2 cellular contexts compared by ENCODE assay signal in genomic region chr22:39999144-39999757, GRCh38.
TF ChIP-seq lines count a peak whose summit lies in the region.

No MANE protein-coding gene starts in this region.

TF ChIP-seq in IMR-90, 13 proteins besides CTCF, POLR2A, EP300 and RAD21:
- TF ChIP-seq USF2 (IDR thresholded peaks at IDR 0.05; ENCODE audit: low read depth, low read length) (no peak), RCOR1 (IDR thresholded peaks at IDR 0.05; ENCODE audit: insufficient replicate concordance, low read length) (no peak), CEBPB (IDR thresholded peaks at IDR 0.05; ENCODE audit: low read depth, low read length) (peak; percentile 90), RFX5 (IDR thresholded peaks at IDR 0.05; ENCODE audit: low read depth, low read length) (no peak), MXI1 (IDR thresholded peaks at IDR 0.05; ENCODE audit: borderline replicate concordance, low read depth, low read length) (no peak), SMC3 (IDR thresholded peaks at IDR 0.05; ENCODE audit: low read depth, low read length) (peak; percentile 23; the same call in 1 of the 2 replicates), MAFK (IDR thresholded peaks at IDR 0.05; ENCODE audit: low read depth, low read length) (no peak)

TF ChIP-seq in HepG2, 621 proteins besides CTCF, POLR2A, EP300 and RAD21:
- TF ChIP-seq NR2F6 (IDR thresholded peaks at IDR 0.05) (peak; percentile 79), NR2F6 (CRISPR knock-in tag; IDR thresholded peaks at IDR 0.05) (peak; percentile 69; the same call in 1 of the 2 replicates), ZFX (CRISPR knock-in tag; IDR thresholded peaks at IDR 0.05; ENCODE audit: low read depth) (0 out of 2 replicates have a peak, but pooled peaks have one; percentile 14), ZNF441 (CRISPR knock-in tag; IDR thresholded peaks at IDR 0.05; ENCODE audit: borderline replicate concordance) (peak; percentile 95), ZEB1 (IDR thresholded peaks at IDR 0.05; ENCODE audit: insufficient replicate concordance, low read depth) (no peak), HINFP (CRISPR knock-in tag; IDR thresholded peaks at IDR 0.05; ENCODE audit: low read depth) (no peak), ETV5 (CRISPR knock-in tag; IDR thresholded peaks at IDR 0.05; ENCODE audit: borderline replicate concordance) (no peak; the same call in 1 of the 2 replicates), ZNF83 (CRISPR knock-in tag; IDR thresholded peaks at IDR 0.05; ENCODE audit: borderline replicate concordance) (no peak), NR1H2 (CRISPR knock-in tag; IDR thresholded peaks at IDR 0.05; ENCODE audit: borderline replicate concordance, low read depth) (no peak), ZNF687 (CRISPR knock-in tag; IDR thresholded peaks at IDR 0.05) (no peak), PAXIP1 (CRISPR knock-in tag; conservative IDR thresholded peaks at IDR 0.05) (0 out of 2 replicates have a peak, but pooled peaks have one; percentile 17), CEBPZ (IDR thresholded peaks at IDR 0.05; ENCODE audit: low read length) (no peak), ZNF788 (CRISPR knock-in tag; IDR thresholded peaks at IDR 0.05; ENCODE audit: borderline replicate concordance) (no peak), ZNF124 (CRISPR knock-in tag; IDR thresholded peaks at IDR 0.05) (no peak), PRDM10 (CRISPR knock-in tag; IDR thresholded peaks at IDR 0.05; ENCODE audit: low read depth) (no peak), UBTF (CRISPR knock-in tag; IDR thresholded peaks at IDR 0.05) (no peak), TEAD3 (CRISPR knock-in tag; optimal IDR thresholded peaks at IDR 0.05; ENCODE audit: borderline replicate concordance) (peak; percentile 33), ZNF652 (CRISPR knock-in tag; IDR thresholded peaks at IDR 0.05; ENCODE audit: borderline replicate concordance, low read depth) (no peak), HNF4A (CRISPR knock-in tag; IDR thresholded peaks at IDR 0.05) (peak; percentile 26; the same call in 1 of the 2 replicates), NR2F1 (CRISPR knock-in tag; IDR thresholded peaks at IDR 0.05) (peak in 1 of 2 experiments; percentile 43; a peak in 1 of 4 replicates), NR2C2 (CRISPR knock-in tag; IDR thresholded peaks at IDR 0.05; ENCODE audit: borderline replicate concordance) (peak; percentile 80), ZNF296 (CRISPR knock-in tag; conservative IDR thresholded peaks at IDR 0.05) (no peak), GABPB1 (CRISPR knock-in tag; IDR thresholded peaks at IDR 0.05) (peak; percentile 16; the same call in 1 of the 2 replicates), FOXA1 (IDR thresholded peaks at IDR 0.05) (no peak), FOXA1 (CRISPR knock-in tag; IDR thresholded peaks at IDR 0.05) (no peak)
